In genomic region chr18:35376742-35377695, GRCh38 we compare ENCODE assay signal across 8 cellular contexts. TPM values are rescaled to one million over a fixed set of nuclear protein-coding genes. Genes with fewer than 3 reads are reported as not detected.
A peak's percentile ranks its signal among the peaks of the same experiment; 100 is the strongest.
DNase-seq lines count a peak whose midpoint lies in the region; ATAC-seq and TF ChIP-seq lines count a peak whose summit lies in the region.

TSS of gene ZNF396 (minus strand) at chr18:35377337. CDS start at chr18:35374292, 3,045 bp downstream.

- H3K4me3 ChIP-seq in A673 (ENCODE audit: low read depth, low read length, poor library complexity, severe bottlenecking) = peak within 1 kb of the TSS; percentile 76
- H3K4me3 ChIP-seq in dorsolateral prefrontal cortex = peak within 1 kb of the TSS; percentile 60 to 97 (median 83)
- peak within 1 kb of the TSS; percentile 72 for H3K4me3 ChIP-seq in lower leg skin (ENCODE audit: low read depth, poor library complexity, severe bottlenecking)

- peaks cover 8% of the 10 kb centered on the region for H3K27me3 ChIP-seq in A673 (replicated peaks; ENCODE audit: insufficient read depth, low read depth, low read length, poor library complexity)
- no peaks in the 10 kb centered on the region for H3K27me3 ChIP-seq in dorsolateral prefrontal cortex

- intact Hi-C loops in A673 (cut with micrococcal nuclease; ENCODE audit: unreplicated experiment) = no loop called here
- intact Hi-C loops in dorsolateral prefrontal cortex (cut with DNase I) = no loop called here
- intact Hi-C loops in lower leg skin (cut with DNase I; ENCODE audit: low total_unique reads) = no loop called here

- H3K4me1 ChIP-seq in A673 (ENCODE audit: insufficient read depth, low read length, poor library complexity, severe bottlenecking) = peaks cover 6% of the 10 kb centered on the region

- peaks cover 16% of the 10 kb centered on the region for H3K27me3 Mint-ChIP-seq in activated CD4-positive, alpha-beta T cell treated with anti-CD3 and anti-CD28 coated beads, Interleukin-2, amount 10 ng/mL, durations not matched to agents 7 days and 5 days

- H3K4me3 Mint-ChIP-seq in activated CD4-positive, alpha-beta T cell treated with anti-CD3 and anti-CD28 coated beads, Interleukin-2, amount 10 ng/mL, durations not matched to agents 7 days and 5 days = peak within 1 kb of the TSS; percentile 73

- POLR2A ChIA-PET in A673 (lab: Charles Lee; ENCODE audit: low non-redundant PET) = no interaction called here
- POLR2A ChIA-PET in activated CD4-positive, alpha-beta T cell treated with anti-CD3 and anti-CD28 coated beads, Interleukin-2, amount 10 ng/mL, durations not matched to agents 7 days and 5 days (lab: Charles Lee) = no interaction called here

- no peaks in the 10 kb centered on the region for H3K9me3 ChIP-seq in A673 (ENCODE audit: low read depth, low read length, poor library complexity, severe bottlenecking)

- H3K4me1 Mint-ChIP-seq in activated CD4-positive, alpha-beta T cell treated with anti-CD3 and anti-CD28 coated beads, Interleukin-2, amount 10 ng/mL, durations not matched to agents 7 days and 5 days = peaks cover 20% of the 10 kb centered on the region

- H3K27ac ChIP-seq in A673 (ENCODE audit: low read depth, low read length, poor library complexity, severe bottlenecking) = no peak within 1 kb of the TSS
- H3K27ac ChIP-seq in dorsolateral prefrontal cortex = peak within 1 kb of the TSS in 21 of 59 donors; percentile 1 to 79 (median 24)

- ATAC-seq in GM18867 (IDR thresholded peaks at IDR 0.05; ENCODE audit: unreplicated experiment) (peak; percentile 88), HG03097 (IDR thresholded peaks at IDR 0.05; ENCODE audit: low FRiP score, unreplicated experiment) (peak; percentile 71)

- peak; percentile 76 for DNase-seq in A673 (ENCODE audit: low spot score)
- peak; percentile 2 for DNase-seq in NCI-H226
- DNase-seq in activated CD4-positive, alpha-beta T cell treated with anti-CD3 and anti-CD28 coated beads, Interleukin-2, amount 10 ng/mL, durations not matched to agents 7 days and 5 days = peak; percentile 71
- DNase-seq in dorsolateral prefrontal cortex = peak; percentile 25 to 86 (median 70)
- DNase-seq in lower leg skin (ENCODE audit: low spot score in 2 of 2) = peak; percentile 70 to 96
- DNase-seq in stimulated activated CD4-positive, alpha-beta T cell treated with anti-CD3 and anti-CD28 coated beads, Interleukin-4, amount 100 ng/mL, for 24 hours = peak; percentile 72

- H3K9me3 Mint-ChIP-seq in activated CD4-positive, alpha-beta T cell treated with anti-CD3 and anti-CD28 coated beads, Interleukin-2, amount 10 ng/mL, durations not matched to agents 7 days and 5 days = no peaks in the 10 kb centered on the region

- no TSS peak for BruUV-seq in A673 (replicated peaks; lab: Mats Ljungman, UMichigan)

- H3K36me3 Mint-ChIP-seq in activated CD4-positive, alpha-beta T cell treated with anti-CD3 and anti-CD28 coated beads, Interleukin-2, amount 10 ng/mL, durations not matched to agents 7 days and 5 days (ENCODE audit: low read depth) = no peaks in the 10 kb centered on the region

- no peaks in the 10 kb centered on the region for H3K36me3 ChIP-seq in A673 (ENCODE audit: insufficient read depth, low read length, poor library complexity, severe bottlenecking)

- 3% methylated on average over 65 to 72 of the region's 78 CpGs for WGBS in lower leg skin, 2 donors

- H3K27ac Mint-ChIP-seq in activated CD4-positive, alpha-beta T cell treated with anti-CD3 and anti-CD28 coated beads, Interleukin-2, amount 10 ng/mL, durations not matched to agents 7 days and 5 days = peak within 1 kb of the TSS; percentile 66

- TF ChIP-seq CTCF in A673 (conservative IDR thresholded peaks at IDR 0.05; ENCODE audit: low read depth, low read length) (no peak), dorsolateral prefrontal cortex (IDR thresholded peaks at IDR 0.05 in 54 of 56, conservative IDR thresholded peaks at IDR 0.05 in 2 of 56; ENCODE audit: low read depth in 1 of 56, partially characterized antibody in 56 of 56) (peak in 6 of 56 donors; percentile 8 to 24 (median 17)), lower leg skin (IDR thresholded peaks at IDR 0.05) (no peak)

- TF ChIP-seq POLR2A in lower leg skin (IDR thresholded peaks at IDR 0.05) = no peak

- CTCF ChIA-PET in A673 (lab: Charles Lee) = no interaction called here
- CTCF ChIA-PET in activated CD4-positive, alpha-beta T cell treated with anti-CD3 and anti-CD28 coated beads, Interleukin-2, amount 10 ng/mL, durations not matched to agents 7 days and 5 days (lab: Charles Lee) = interaction anchor here (1.0 kb wide), 1 partner anchor 9 kb away, joined by 3 read pairs; no protein-coding TSS in a partner anchor

RNA-seq across cellular contexts. Expression of gene ZNF396, which starts in this region (rescaled TPM):
- total RNA-seq in A673 (2021) (0.84 and 0.94 TPM in 2 replicates), dorsolateral prefrontal cortex (1 to 10 TPM; 1.5 to 6.7 (median 3.7) TPM), lower leg skin (1 to 10 TPM in 3 of 4 donors, under 1 TPM in 1; 0.30 to 2.1 (median 1.1) TPM)
- total RNA-seq in activated CD4-positive, alpha-beta T cell treated with anti-CD3 and anti-CD28 coated beads, Interleukin-2, amount 10 ng/mL, durations not matched to agents 7 days and 5 days = under 1 TPM; 0.50 to 0.77 TPM

Comparison
In these comparisons a context has a peak if more than half of its experiments do, and no peak if none do; other contexts are left out.
1. Peak in DNase-seq and H3K4me3 ChIP-seq in A673; RNA of the gene not detected or under 1 TPM.
2. Peak in DNase-seq in activated CD4-positive, alpha-beta T cell treated with anti-CD3 and anti-CD28 coated beads, Interleukin-2, amount 10 ng/mL, durations not matched to agents 7 days and 5 days; RNA of the gene not detected or under 1 TPM.
3. DNase-seq: peak in every context shown above with its lines; median percentile 83 in lower leg skin; 76 in A673; 72 in stimulated activated CD4-positive, alpha-beta T cell treated with anti-CD3 and anti-CD28 coated beads, Interleukin-4, amount 100 ng/mL, for 24 hours; 71 in activated CD4-positive, alpha-beta T cell treated with anti-CD3 and anti-CD28 coated beads, Interleukin-2, amount 10 ng/mL, durations not matched to agents 7 days and 5 days; 70 in dorsolateral prefrontal cortex; 2 in NCI-H226.